In genomic region chr3:184676927-184677326, GRCh38 we compare ENCODE assay signal across 13 cellular contexts. TPM values are rescaled to one million over a fixed set of nuclear protein-coding genes. Genes with fewer than 3 reads are reported as not detected.
A peak's percentile ranks its signal among the peaks of the same experiment; 100 is the strongest.
DNase-seq lines count a peak whose midpoint lies in the region; ATAC-seq, FAIRE-seq and TF ChIP-seq lines count a peak whose summit lies in the region.
"Had no signal": no experiment of that assay in that cellular context is flagged by ENCODE, and none has a peak within 500 bp of the region (broad histone marks: within the 10 kb centered on the region; RNA-seq: fewer than 3 reads in every experiment).

No MANE protein-coding gene starts in this region.

- peaks cover 12% of the 10 kb centered on the region for H3K27me3 Mint-ChIP-seq in T-helper 17 cell

- TF ChIP-seq RAD21 in HepG2 (CRISPR knock-in tag; IDR thresholded peaks at IDR 0.05): no peak

- H3K4me2 ChIP-seq in HepG2 (ENCODE audit: low read depth, low read length): no peak overlapping the region

- TF ChIP-seq EP300 in HepG2 (IDR thresholded peaks at IDR 0.05; ENCODE audit: low read depth in 2 of 2, low read length in 2 of 2) (no peak), HepG2 (CRISPR knock-in tag; IDR thresholded peaks at IDR 0.05; ENCODE audit: borderline replicate concordance) (no peak)

- H3K27me3 ChIP-seq in right lobe of liver (no peaks in the 10 kb centered on the region), HepG2 (ENCODE audit: control insufficient read depth in 1 of 2, insufficient read depth in 2 of 2, low read length in 2 of 2) (peaks cover 7 to 12% of the 10 kb centered on the region in 2 experiments; a peak in 3 of 5 replicates), lower lobe of right lung (ENCODE audit: low read depth) (no peaks in the 10 kb centered on the region), brain microvascular endothelial cell (replicated peaks) (peaks cover 3% of the 10 kb centered on the region), ascending aorta (no peaks in the 10 kb centered on the region)
- H3K27me3 ChIP-seq: heart right ventricle had no signal

- intact Hi-C loops in right lobe of liver (cut with DNase I): no loop called here
- intact Hi-C loops in HepG2 (cut with micrococcal nuclease; ENCODE audit: unreplicated experiment): no loop called here
- intact Hi-C loops in lower lobe of right lung (cut with DNase I): no loop called here
- intact Hi-C loops in ascending aorta (cut with DNase I): no loop called here

- H3K4me1 ChIP-seq in right lobe of liver: no peaks in the 10 kb centered on the region
- H3K4me1 ChIP-seq in HepG2 (ENCODE audit: insufficient read depth, low read length): peaks cover 22% of the 10 kb centered on the region
- no peaks in the 10 kb centered on the region for H3K4me1 ChIP-seq in lower lobe of right lung
- H3K4me1 ChIP-seq in ascending aorta: no peaks in the 10 kb centered on the region
- H3K4me1 ChIP-seq: Caco-2 had no signal

- H2AFZ ChIP-seq in HepG2 (ENCODE audit: low read length): no peak overlapping the region

- POLR2A ChIA-PET in HepG2 (lab: Yijun Ruan, JAX): no interaction called here

- no peaks in the 10 kb centered on the region for H3K4me1 Mint-ChIP-seq in T-helper 17 cell

- no peak for FAIRE-seq in HepG2 (lab: Jason Lieb, UNC)
- no peak for FAIRE-seq in urothelium cell line (lab: Jason Lieb, UNC)
- FAIRE-seq: keratinocyte had no signal

- H3K79me2 ChIP-seq in HepG2 (ENCODE audit: insufficient read depth, low read length): no peaks in the 10 kb centered on the region

- no peak overlapping the region for H3K9ac ChIP-seq in HepG2 (ENCODE audit: insufficient read depth, low read depth, low read length)

- TF ChIP-seq POLR2A in right lobe of liver (IDR thresholded peaks at IDR 0.05) (no peak), HepG2 (IDR thresholded peaks at IDR 0.05; ENCODE audit: insufficient read depth in 1 of 2, low read depth in 2 of 2, low read length in 2 of 2) (no peak)

- H3K27ac ChIP-seq in right lobe of liver (no peak overlapping the region), HepG2 (ENCODE audit: extremely low read length, insufficient read depth, low read length) (no peak overlapping the region), lower lobe of right lung (no peak overlapping the region), brain microvascular endothelial cell (no peak overlapping the region), ascending aorta (no peak overlapping the region)
- H3K27ac ChIP-seq: heart right ventricle had no signal

- WGBS in right lobe of liver (ENCODE audit: insufficient coverage, low coverage, low lambda C conversion rate, missing lambda C conversion rate): 46% methylated on average over 8 of the region's 8 CpGs
- 51% methylated on average over 8 of the region's 8 CpGs for WGBS in HepG2 (ENCODE audit: low lambda C conversion rate)

- peak; percentile 32 to 52 (median 38) for ATAC-seq in right lobe of liver
- no peak for ATAC-seq in HepG2
- peak; percentile 55 for ATAC-seq in T-helper 17 cell
- peak; percentile 33 to 56 for ATAC-seq in lower lobe of right lung
- ATAC-seq: esophagus mucosa had no signal

- H3K36me3 ChIP-seq in right lobe of liver: no peaks in the 10 kb centered on the region
- no peaks in the 10 kb centered on the region for H3K36me3 ChIP-seq in HepG2 (replicated peaks in 1 of 2; ENCODE audit: control insufficient read depth in 1 of 2, insufficient read depth in 2 of 2, low read length in 2 of 2)
- H3K36me3 ChIP-seq in lower lobe of right lung: no peaks in the 10 kb centered on the region
- H3K36me3 ChIP-seq in brain microvascular endothelial cell (replicated peaks): no peaks in the 10 kb centered on the region
- no peaks in the 10 kb centered on the region for H3K36me3 ChIP-seq in ascending aorta
- H3K36me3 ChIP-seq: heart right ventricle had no signal

- CTCF ChIA-PET in HepG2 (lab: Yijun Ruan, JAX; ENCODE audit: low intra/inter-chr PET ratio, low total read pairs): no interaction called here

- H4K20me1 ChIP-seq in HepG2 (ENCODE audit: insufficient read depth, low read length): no peaks in the 10 kb centered on the region

- DNase-seq in right lobe of liver (no peak), HepG2 (ENCODE audit: low spot score) (no peak), T-helper 17 cell (no peak), lower lobe of right lung (no peak), brain microvascular endothelial cell (no peak), ascending aorta (ENCODE audit: low spot score in 2 of 2) (no peak), GM13976 (ENCODE audit: low spot score) (no peak), urothelium cell line (ENCODE audit: low spot score) (no peak)
- DNase-seq: activated effector memory CD4-positive, alpha-beta T cell treated with Interleukin-2 at 50 U/mL for 16 hours; Caco-2; heart right ventricle had no signal

- BruUV-seq in HepG2 (replicated peaks; lab: Mats Ljungman, UMichigan): no TSS peak

- TF ChIP-seq CTCF in right lobe of liver (IDR thresholded peaks at IDR 0.05): no peak
- no peak for TF ChIP-seq CTCF in HepG2 (CRISPR knock-in tag; IDR thresholded peaks at IDR 0.05)
- TF ChIP-seq CTCF in lower lobe of right lung (IDR thresholded peaks at IDR 0.05): no peak
- TF ChIP-seq CTCF in brain microvascular endothelial cell (IDR thresholded peaks at IDR 0.05; ENCODE audit: low read depth, low read length, missing control alignments): no peak
- no peak for TF ChIP-seq CTCF in ascending aorta (IDR thresholded peaks at IDR 0.05)
- TF ChIP-seq CTCF in GM13976 (IDR thresholded peaks at IDR 0.05; ENCODE audit: borderline replicate concordance, control extremely low read depth, extremely low read depth, insufficient read depth, missing control alignments): no peak

- H3K4me3 Mint-ChIP-seq in T-helper 17 cell: no peak overlapping the region

- no peaks in the 10 kb centered on the region for H3K36me3 Mint-ChIP-seq in T-helper 17 cell (ENCODE audit: low read depth)

- in situ Hi-C loops in HepG2 (cut with HindIII; ENCODE audit: extremely low pct_ligation_motif_present, low pct_unique_long_range_greater_than_20kb): no loop called here
- in situ Hi-C loops in brain microvascular endothelial cell (cut with HindIII; ENCODE audit: low pct_ligation_motif_present, low sequenced_read_pairs): no loop called here
- in situ Hi-C loops in GM13976 (cut with MboI; ENCODE audit: low sequenced_read_pairs, unreplicated experiment): no loop called here

- H3K4me3 ChIP-seq in right lobe of liver: no peak overlapping the region
- no peak overlapping the region for H3K4me3 ChIP-seq in HepG2 (replicated peaks in 1 of 3; ENCODE audit: insufficient read depth in 1 of 3, low read depth in 2 of 3, low read length in 3 of 3)
- no peak overlapping the region for H3K4me3 ChIP-seq in lower lobe of right lung
- no peak overlapping the region for H3K4me3 ChIP-seq in brain microvascular endothelial cell (ENCODE audit: low read depth, low read length)
- no peak overlapping the region for H3K4me3 ChIP-seq in ascending aorta
- H3K4me3 ChIP-seq: heart right ventricle had no signal

- no peak overlapping the region for H3K27ac Mint-ChIP-seq in T-helper 17 cell

- H3K9me3 ChIP-seq in right lobe of liver (no peaks in the 10 kb centered on the region), HepG2 (ENCODE audit: low read length) (no peaks in the 10 kb centered on the region), T-helper 17 cell (ENCODE audit: control insufficient read depth, low read length, poor library complexity, severe bottlenecking) (no peaks in the 10 kb centered on the region), lower lobe of right lung (no peaks in the 10 kb centered on the region), ascending aorta (no peaks in the 10 kb centered on the region)
- H3K9me3 ChIP-seq: Caco-2, heart right ventricle had no signal

TF ChIP-seq in HepG2, 621 proteins besides CTCF, POLR2A, EP300 and RAD21:
- TF ChIP-seq ZNF720 (CRISPR knock-in tag; IDR thresholded peaks at IDR 0.05): no peak

RNA-seq across cellular contexts. Expression of gene MAGEF1, which starts 34.9 kb away (rescaled TPM):
- total RNA-seq in right lobe of liver (10 to 100 TPM in 4 of 6 experiments, 1 to 10 TPM in 2; 8.2 to 17.1 (median 10.9) TPM), HepG2 (2016; rRNA removed; fragmentation: Illumina TruSeq; extraction: Trizol) (60.5 and 62.4 TPM in 2 replicates), T-helper 17 cell (1 to 10 TPM; 4.5 to 6.4 TPM), lower lobe of right lung (23.5 TPM), ascending aorta (5.2 TPM)
- total RNA-seq in HepG2 (2016; cell fraction: cytosol; rRNA removed; fragmentation: Illumina TruSeq; extraction: Trizol; ENCODE audit: low read depth): 11.1 and 11.7 TPM in 2 replicates
- total RNA-seq in HepG2 (2016; cell fraction: insoluble cytoplasmic fraction; rRNA removed; fragmentation: Illumina TruSeq; extraction: Trizol): 62.2 and 63.0 TPM in 2 replicates
- total RNA-seq in HepG2 (2016; cell fraction: membrane; rRNA removed; fragmentation: Illumina TruSeq; extraction: Trizol): 35.0 and 37.6 TPM in 2 replicates
- 29.3 and 33.3 TPM in 2 replicates for total RNA-seq in HepG2 (2016; cell fraction: nucleus; rRNA removed; fragmentation: Illumina TruSeq; extraction: Trizol)
- 26.0 and 28.4 TPM in 2 replicates for polyA plus RNA-seq in HepG2 (2011; rRNA removed)
- polyA plus RNA-seq in HepG2 (2011; cell fraction: cytosol; rRNA removed): 28.8 and 31.3 TPM in 2 replicates
- 9.3 and 9.9 TPM in 2 replicates for polyA plus RNA-seq in HepG2 (2011; cell fraction: nucleus; rRNA removed)
- polyA plus RNA-seq in HepG2 (2012): 40.7 and 43.6 TPM in 2 replicates
- polyA plus RNA-seq in HepG2 (2016; cell fraction: cytosol; fragmentation: Illumina TruSeq; extraction: Trizol; ENCODE audit: low read depth): 9.6 and 9.9 TPM in 2 replicates
- polyA plus RNA-seq in HepG2 (2016; cell fraction: insoluble cytoplasmic fraction; fragmentation: Illumina TruSeq; extraction: Trizol; ENCODE audit: low read depth): 85.1 and 85.2 TPM in 2 replicates
- polyA plus RNA-seq in HepG2 (2016; cell fraction: membrane; fragmentation: Illumina TruSeq; extraction: Trizol; ENCODE audit: low read depth): 27.9 and 30.4 TPM in 2 replicates
- polyA plus RNA-seq in HepG2 (2016; cell fraction: nucleus; fragmentation: Illumina TruSeq; extraction: Trizol; ENCODE audit: insufficient read depth, low read depth): 55.9 and 56.3 TPM in 2 replicates
- 7.2 and 10.5 TPM in 2 replicates for polyA minus RNA-seq in HepG2 (2011; rRNA and poly(A)+ RNA removed; ENCODE audit: low replicate concordance)
- 18.7 and 19.4 TPM in 2 replicates for polyA minus RNA-seq in HepG2 (2011; cell fraction: cytosol; rRNA and poly(A)+ RNA removed)
- 8.4 and 9.0 TPM in 2 replicates for polyA minus RNA-seq in HepG2 (2011; cell fraction: nucleus; rRNA and poly(A)+ RNA removed)
